29 cellular contexts compared by ENCODE assay signal in the genomic region with DNA sequence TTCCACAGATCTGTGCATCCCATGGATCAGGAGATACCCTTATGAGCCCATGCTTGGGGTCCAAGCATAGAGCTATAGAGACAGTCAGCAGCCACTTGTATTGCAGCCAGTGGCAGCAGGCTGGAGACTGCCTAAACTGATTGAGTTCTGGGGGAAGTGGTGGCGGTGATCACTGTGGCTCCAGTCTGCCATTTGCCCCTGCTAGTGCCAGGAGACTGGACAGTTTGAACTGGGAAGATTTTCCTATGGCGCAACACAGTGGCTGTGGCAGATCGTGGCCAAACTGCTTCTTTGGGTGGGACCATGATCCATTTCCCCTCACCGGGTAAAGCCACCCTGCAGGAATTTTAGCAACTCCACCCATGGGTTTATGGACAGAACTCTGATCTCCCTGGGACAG.
"Had no signal": no experiment of that assay in that cellular context is flagged by ENCODE, and none has a peak within 500 bp of the region (broad histone marks: within the 10 kb centered on the region; RNA-seq: fewer than 3 reads in every experiment).

No MANE protein-coding gene starts in this region.

- H3K36me3 Mint-ChIP-seq: naive B cell; neural progenitor cell; stimulated activated effector memory CD8-positive, alpha-beta T cell treated with anti-CD3 and anti-CD28 coated beads, Interleukin-12 subunit alpha, Interleukin-12 subunit beta, amount 100 ng/mL, for 72 hours; type B pancreatic cell had no signal

- H3K4me3 Mint-ChIP-seq: naive B cell; natural killer cell; nephron; neural progenitor cell; stimulated activated effector memory CD8-positive, alpha-beta T cell treated with anti-CD3 and anti-CD28 coated beads, Interleukin-12 subunit alpha, Interleukin-12 subunit beta, amount 100 ng/mL, for 72 hours; stimulated activated naive CD8-positive, alpha-beta T cell treated with anti-CD3 and anti-CD28 coated beads, Interleukin-15, amount 100 ng/mL, for 72 hours; type B pancreatic cell had no signal

- DNase-seq: naive B cell; natural killer cell; nucleus accumbens; psoas muscle; right cardiac atrium; sigmoid colon; small intestine; stimulated activated CD4-positive, alpha-beta T cell treated with anti-CD3 and anti-CD28 coated beads, Interleukin-15, amount 100 ng/mL, for 24 hours; stimulated activated CD4-positive, alpha-beta T cell treated with anti-CD3 and anti-CD28 coated beads, Interleukin-2, amount 100 ng/mL, for 24 hours; stimulated activated CD4-positive, alpha-beta T cell treated with anti-CD3 and anti-CD28 coated beads, Interleukin-2, amount 100 ng/mL, for 48 hours; stimulated activated CD4-positive, alpha-beta T cell treated with anti-CD3 and anti-CD28 coated beads, Interleukin-4, amount 100 ng/mL, for 24 hours; stimulated activated naive CD4-positive, alpha-beta T cell; stimulated activated naive CD8-positive, alpha-beta T cell treated with anti-CD3 and anti-CD28 coated beads, Interleukin-15, amount 100 ng/mL, for 72 hours; stimulated activated naive CD8-positive, alpha-beta T cell treated with anti-CD3 and anti-CD28 coated beads, Interleukin-15, Interleukin-2, amounts not matched to agents 100 U/mL and 50 U/mL, for 24 hours; substantia nigra; testis; tibial artery; transverse colon; upper lobe of right lung; uterus had no signal

- FAIRE-seq: pancreas, small intestine had no signal

- H3K27me3 Mint-ChIP-seq: naive B cell; progenitor cell of endocrine pancreas; stimulated activated naive CD8-positive, alpha-beta T cell treated with anti-CD3 and anti-CD28 coated beads, Interleukin-15, amount 100 ng/mL, for 72 hours; type B pancreatic cell had no signal

- H3K4me2 ChIP-seq: neural progenitor cell had no signal

- H3K27me3 ChIP-seq: neural progenitor cell, neutrophil, pancreas, right lobe of liver, sigmoid colon, suprapubic skin, testis, tibial artery, transverse colon, upper lobe of right lung, uterus had no signal

- H3K9ac ChIP-seq: neural progenitor cell had no signal

- H3K4me1 ChIP-seq: neural progenitor cell, pancreas, psoas muscle, right lobe of liver, sigmoid colon, suprapubic skin, testis, tibial artery, transverse colon, upper lobe of right lung, uterus had no signal

- H3K4me1 Mint-ChIP-seq: naive B cell; natural killer cell; nephron; neural progenitor cell; stimulated activated effector memory CD8-positive, alpha-beta T cell treated with anti-CD3 and anti-CD28 coated beads, Interleukin-12 subunit alpha, Interleukin-12 subunit beta, amount 100 ng/mL, for 72 hours; stimulated activated naive CD8-positive, alpha-beta T cell treated with anti-CD3 and anti-CD28 coated beads, Interleukin-15, amount 100 ng/mL, for 72 hours had no signal

- H3K4me3 ChIP-seq: neural progenitor cell, pancreas, psoas muscle, right lobe of liver, sigmoid colon, suprapubic skin, testis, tibial artery, transverse colon, upper lobe of right lung, uterus had no signal

- H3K36me3 ChIP-seq: neural progenitor cell, neutrophil, pancreas, right lobe of liver, sigmoid colon, suprapubic skin, tibial artery, transverse colon, upper lobe of right lung, uterus had no signal

- H3K27ac Mint-ChIP-seq: naive B cell; natural killer cell; nephron; neural progenitor cell; progenitor cell of endocrine pancreas; stimulated activated effector memory CD8-positive, alpha-beta T cell treated with anti-CD3 and anti-CD28 coated beads, Interleukin-12 subunit alpha, Interleukin-12 subunit beta, amount 100 ng/mL, for 72 hours; stimulated activated naive CD8-positive, alpha-beta T cell treated with anti-CD3 and anti-CD28 coated beads, Interleukin-15, amount 100 ng/mL, for 72 hours; type B pancreatic cell had no signal

- H2AFZ ChIP-seq: neural progenitor cell had no signal

- H3K9me3 ChIP-seq: neutrophil, pancreas, right lobe of liver, testis, tibial artery, transverse colon, uterus had no signal

- ATAC-seq: natural killer cell; pancreas; psoas muscle; right cardiac atrium; right lobe of liver; stimulated activated effector memory CD8-positive, alpha-beta T cell treated with anti-CD3 and anti-CD28 coated beads, Interleukin-12 subunit alpha, Interleukin-12 subunit beta, amount 100 ng/mL, for 72 hours; stimulated activated naive CD8-positive, alpha-beta T cell treated with anti-CD3 and anti-CD28 coated beads, Interleukin-15, amount 100 ng/mL, for 72 hours; stimulated activated naive CD8-positive, alpha-beta T cell treated with anti-CD3 and anti-CD28 coated beads, Interleukin-15, Interleukin-2, amounts not matched to agents 100 U/mL and 50 U/mL, for 24 hours had no signal

- H3K27ac ChIP-seq: neural progenitor cell, neutrophil, pancreas, psoas muscle, right lobe of liver, sigmoid colon, suprapubic skin, testis, tibial artery, transverse colon, upper lobe of right lung, uterus had no signal
